11 cellular contexts compared by ENCODE assay signal in genomic region chr17:76027159-76027839, GRCh38. TPM values are rescaled to one million over a fixed set of nuclear protein-coding genes. Genes with fewer than 3 reads are reported as not detected.
DNase-seq lines count a peak whose midpoint lies in the region; ATAC-seq and TF ChIP-seq lines count a peak whose summit lies in the region.
"Had no signal": no experiment of that assay in that cellular context is flagged by ENCODE, and none has a peak within 500 bp of the region (broad histone marks: within the 10 kb centered on the region; RNA-seq: fewer than 3 reads in every experiment).

EVPL (minus strand) TSS chr17:76027306; CDS start chr17:76027198, 108 bp downstream.

- peaks cover 0 to 6% of the 10 kb centered on the region in 2 donors for H3K4me1 ChIP-seq in lung (ENCODE audit: control insufficient read depth in 2 of 2, insufficient read depth in 2 of 2, low read length in 2 of 2)

- H3K27me3 ChIP-seq in WERI-Rb-1 (ENCODE audit: insufficient read depth, low read depth, severe bottlenecking), result no peaks in the 10 kb centered on the region
- H3K27me3 ChIP-seq in lung (ENCODE audit: control insufficient read depth, insufficient read depth), result no peaks in the 10 kb centered on the region

- TF ChIP-seq CTCF in 22Rv1 (IDR thresholded peaks at IDR 0.05), result no peak
- TF ChIP-seq CTCF in WERI-Rb-1 (IDR thresholded peaks at IDR 0.05; ENCODE audit: low read depth, low read length), result no peak
- no peak for TF ChIP-seq CTCF in lung (IDR thresholded peaks at IDR 0.05; ENCODE audit: control extremely low read depth, extremely low read depth)

- H3K4me3 ChIP-seq in WERI-Rb-1 (ENCODE audit: low read depth, low read length), result peak within 1 kb of the TSS; percentile 23
- no peak within 1 kb of the TSS for H3K4me3 ChIP-seq in lung

- ATAC-seq in lung (ENCODE audit: insufficient read depth, low FRiP score) (peak; percentile 88), GM19328 (IDR thresholded peaks at IDR 0.05; ENCODE audit: unreplicated experiment) (no peak), GM18517 (IDR thresholded peaks at IDR 0.05; ENCODE audit: unreplicated experiment) (no peak)
- ATAC-seq: activated CD8-positive, alpha-beta T cell treated with anti-CD3 and anti-CD28 coated beads for 36 hours had no signal

- H3K9me3 ChIP-seq in WERI-Rb-1 (ENCODE audit: severe bottlenecking), result peaks cover 3% of the 10 kb centered on the region
- H3K9me3 ChIP-seq in lung (ENCODE audit: control insufficient read depth in 2 of 2, insufficient read depth in 1 of 2, low read length in 1 of 2), result no peaks in the 10 kb centered on the region

- peak within 1 kb of the TSS; percentile 58 for H3K27ac ChIP-seq in 22Rv1
- H3K27ac ChIP-seq in WERI-Rb-1, result peak within 1 kb of the TSS; percentile 64
- peak within 1 kb of the TSS in 1 of 2 donors; percentile 78 for H3K27ac ChIP-seq in lung (ENCODE audit: low read depth in 1 of 2, low read length in 1 of 2)

- H3K36me3 ChIP-seq in WERI-Rb-1 (no peaks in the 10 kb centered on the region; the same call in 1 of the 2 replicates), lung (ENCODE audit: control insufficient read depth in 2 of 2, insufficient read depth in 2 of 2, low read length in 2 of 2) (peaks cover 0 to 2% of the 10 kb centered on the region in 2 donors)

- peak; percentile 79 for DNase-seq in HPDE6-E6E7 (ENCODE audit: extremely low spot score)
- peak; percentile 84 for DNase-seq in WERI-Rb-1
- DNase-seq in lung (ENCODE audit: low spot score), result peak; percentile 90
- no peak for DNase-seq in AML-193 (lab: John Stamatoyannopoulos, UW)
- DNase-seq in GM03348 (ENCODE audit: low spot score), result no peak
- DNase-seq: activated CD8-positive, alpha-beta T cell treated with anti-CD3 and anti-CD28 coated beads for 36 hours; MV-4-11; stimulated activated naive B cell treated with anti-CD40 and anti-IgM and Interleukin-4, amounts not matched to agents 10 μg/mL and 1 μg/mL and 100 μg/mL, for 72 hours had no signal

- WGBS in lung, 2 donors, result 64 to 79% methylated on average over 22 to 24 of the region's 24 CpGs

RNA-seq across cellular contexts. Expression of gene EVPL, which starts in this region (rescaled TPM):
- total RNA-seq in lung, result 10 to 100 TPM; 34.1 to 38.4 TPM
- polyA plus RNA-seq in lung, result 10 to 100 TPM; 10.9 to 36.0 TPM

Comparison
In these comparisons a context has a peak if more than half of its experiments do, and no peak if none do; other contexts are left out.
1. DNase-seq: peak in HPDE6-E6E7 (single experiment), WERI-Rb-1 (single experiment) and lung (single experiment); none in AML-193 (0 of 2) and GM03348 (single experiment).